In the genomic region with DNA sequence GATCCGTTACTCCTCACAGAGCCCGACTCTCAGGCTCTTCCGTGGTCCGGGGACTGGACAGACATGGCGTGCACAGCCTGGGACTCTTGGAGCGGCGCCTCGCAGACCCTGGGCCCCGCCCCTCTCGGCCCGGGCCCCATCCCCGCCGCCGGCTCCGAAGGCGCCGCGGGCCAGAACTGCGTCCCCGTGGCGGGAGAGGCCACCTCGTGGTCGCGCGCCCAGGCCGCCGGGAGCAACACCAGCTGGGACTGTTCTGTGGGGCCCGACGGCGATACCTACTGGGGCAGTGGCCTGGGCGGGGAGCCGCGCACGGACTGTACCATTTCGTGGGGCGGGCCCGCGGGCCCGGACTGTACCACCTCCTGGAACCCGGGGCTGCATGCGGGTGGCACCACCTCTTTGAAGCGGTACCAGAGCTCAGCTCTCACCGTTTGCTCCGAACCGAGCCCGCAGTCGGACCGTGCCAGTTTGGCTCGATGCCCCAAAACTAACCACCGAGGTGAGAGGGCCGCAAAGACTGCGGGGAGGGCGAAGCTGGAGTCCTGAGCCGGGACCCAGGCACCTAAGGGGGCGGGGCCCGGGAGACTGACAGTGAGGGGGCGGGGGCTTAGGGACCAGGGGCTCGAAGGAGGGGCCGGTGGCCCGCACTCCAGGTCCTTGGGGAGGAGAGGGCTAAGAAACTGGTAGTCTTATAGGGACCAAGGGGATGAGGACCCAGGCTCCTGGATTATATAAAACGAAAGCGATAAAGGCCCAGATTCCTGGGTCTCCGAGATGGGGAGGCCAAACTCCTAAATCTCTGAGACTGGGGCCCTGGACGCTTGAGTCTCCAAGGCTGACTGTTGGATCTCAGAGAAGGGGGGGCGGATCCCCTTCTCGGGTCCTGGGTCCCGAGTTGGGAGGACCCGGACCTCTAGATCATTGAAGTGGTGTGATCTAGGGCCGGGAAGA, we compare ENCODE assay signal across 1 cellular context.
TF ChIP-seq lines count a peak whose summit lies in the region.

No MANE protein-coding gene starts in this region.

TF ChIP-seq in neural cell, 6 proteins besides CTCF, POLR2A, EP300 and RAD21:
- TF ChIP-seq REST (IDR thresholded peaks at IDR 0.05; ENCODE audit: borderline replicate concordance) (no peak), MXI1 (conservative IDR thresholded peaks at IDR 0.05; ENCODE audit: poor library complexity, severe bottlenecking) (no peak), EZH2 (IDR thresholded peaks at IDR 0.05; ENCODE audit: borderline replicate concordance, insufficient read depth, low read length, poor library complexity, severe bottlenecking) (no peak), SMC3 (conservative IDR thresholded peaks at IDR 0.05; ENCODE audit: poor library complexity) (no peak), TAF1 (IDR thresholded peaks at IDR 0.05; ENCODE audit: low read depth) (no peak), POLR2AphosphoS5 (IDR thresholded peaks at IDR 0.05) (no peak)
